9 cellular contexts compared by ENCODE assay signal in the genomic region with DNA sequence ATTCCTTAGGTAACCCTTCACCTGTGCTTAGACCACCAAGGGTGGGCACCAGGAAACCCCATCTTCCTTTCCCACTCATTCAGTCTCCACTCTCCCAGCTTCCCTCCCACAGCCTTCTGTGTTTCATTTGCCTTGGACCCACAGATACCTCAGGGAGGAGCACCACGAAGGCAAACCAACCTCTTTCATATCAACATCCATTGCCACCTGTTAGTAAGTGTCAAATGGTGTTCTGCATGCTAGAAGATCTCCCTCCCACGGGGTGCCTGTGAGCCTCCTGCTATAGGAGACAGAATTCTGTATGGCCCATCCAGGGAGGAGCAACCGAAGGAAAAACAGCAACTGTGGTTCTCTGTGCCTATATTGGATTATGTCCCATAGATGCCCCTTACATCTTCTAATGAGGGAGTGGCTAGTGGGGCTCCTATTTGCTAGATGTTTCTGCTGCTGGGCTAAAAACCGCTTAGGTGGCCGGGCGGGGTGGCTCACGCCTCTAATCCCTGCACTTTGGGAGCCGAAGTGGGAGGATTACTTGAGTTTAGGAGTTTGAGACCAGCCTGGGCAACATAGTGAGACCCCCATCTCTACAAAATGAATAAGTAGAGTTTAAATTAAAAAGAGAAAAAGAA. TPM values are rescaled to one million over a fixed set of nuclear protein-coding genes. Genes with fewer than 3 reads are reported as not detected.
A peak's percentile ranks its signal among the peaks of the same experiment; 100 is the strongest.
DNase-seq lines count a peak whose midpoint lies in the region; ATAC-seq, FAIRE-seq and TF ChIP-seq lines count a peak whose summit lies in the region.
"Had no signal": no experiment of that assay in that cellular context is flagged by ENCODE, and none has a peak within 500 bp of the region (broad histone marks: within the 10 kb centered on the region; RNA-seq: fewer than 3 reads in every experiment).

No MANE protein-coding gene starts in this region.

- H3K9me2 ChIP-seq in SU-DHL-6 (replicated peaks; ENCODE audit: insufficient read depth, low read length): no peaks in the 10 kb centered on the region

- H3K27me3 ChIP-seq in SU-DHL-6 (ENCODE audit: low read length) (no peaks in the 10 kb centered on the region), fibroblast of lung (ENCODE audit: control insufficient read depth, insufficient read depth, low read length) (no peaks in the 10 kb centered on the region)

- H3K9me3 ChIP-seq in SU-DHL-6 (ENCODE audit: insufficient read depth, low read length): no peaks in the 10 kb centered on the region
- no peaks in the 10 kb centered on the region for H3K9me3 ChIP-seq in fibroblast of lung (ENCODE audit: control insufficient read depth, insufficient read depth, low read depth, low read length)
- H3K9me3 ChIP-seq: mucosa of descending colon had no signal

- no peak for FAIRE-seq in D721Med (lab: Jason Lieb, UNC)

- DNase-seq in fibroblast of lung (ENCODE audit: low read depth in 2 of 2) (no peak), skeletal muscle cell (ENCODE audit: low read depth) (no peak), D721Med (ENCODE audit: insufficient read length, low spot score) (no peak), NAMALWA (ENCODE audit: low spot score) (no peak), DMS53 treated with DMSO at 0.1 percent for 48 hours (lab: John Stamatoyannopoulos, UW; ENCODE audit: unreplicated experiment) (no peak)

- ATAC-seq in GM18867 (IDR thresholded peaks at IDR 0.05; ENCODE audit: unreplicated experiment) (peak; percentile 1), GM19324 (IDR thresholded peaks at IDR 0.05; ENCODE audit: low FRiP score, unreplicated experiment) (no peak)

- H3F3A ChIP-seq in SU-DHL-6 (ENCODE audit: insufficient read depth): no peaks in the 10 kb centered on the region

- H3K4me2 ChIP-seq in SU-DHL-6 (ENCODE audit: low read depth, low read length, poor library complexity, severe bottlenecking): peak overlapping the region; percentile 58
- H3K4me2 ChIP-seq in fibroblast of lung (ENCODE audit: extremely low read depth, insufficient read depth, low read length): peak overlapping the region; percentile 55

- H3K36me3 ChIP-seq in SU-DHL-6 (ENCODE audit: low read length) (no peaks in the 10 kb centered on the region), fibroblast of lung (ENCODE audit: control insufficient read depth, insufficient read depth, low read length) (no peaks in the 10 kb centered on the region)

- H3K4me1 ChIP-seq in fibroblast of lung (ENCODE audit: control insufficient read depth, extremely low read depth, insufficient read depth, low read length): peaks cover 4% of the 10 kb centered on the region

- H4K20me1 ChIP-seq in SU-DHL-6 (ENCODE audit: low read depth, low read length) (no peaks in the 10 kb centered on the region), fibroblast of lung (ENCODE audit: control insufficient read depth, extremely low read depth, insufficient read depth, low read length) (no peaks in the 10 kb centered on the region)

- peak overlapping the region; percentile 34 for H3K9ac ChIP-seq in SU-DHL-6 (ENCODE audit: low read length)
- H3K9ac ChIP-seq in fibroblast of lung (ENCODE audit: insufficient read depth, low read length): peak overlapping the region; percentile 27

- peak overlapping the region; percentile 4 for H3K4me3 ChIP-seq in SU-DHL-6 (ENCODE audit: insufficient read depth, low read length, poor library complexity, severe bottlenecking)
- peak overlapping the region in 2 of 4 experiments; percentile 33 to 35 for H3K4me3 ChIP-seq in fibroblast of lung (replicated peaks in 1 of 4; ENCODE audit: control extremely low read depth in 1 of 4, insufficient read depth in 1 of 4, low read depth in 3 of 4, low read length in 4 of 4)
- peak overlapping the region; percentile 10 for H3K4me3 ChIP-seq in skeletal muscle cell (ENCODE audit: low read depth, low read length)
- H3K4me3 ChIP-seq: mucosa of descending colon had no signal

- peak overlapping the region; percentile 98 for H2AFZ ChIP-seq in SU-DHL-6 (ENCODE audit: low read depth, low read length, severe bottlenecking)
- H2AFZ ChIP-seq in fibroblast of lung (ENCODE audit: low read length): peak overlapping the region; percentile 49

- TF ChIP-seq CTCF in SU-DHL-6 (IDR thresholded peaks at IDR 0.05; ENCODE audit: insufficient read depth, low read length, poor library complexity, severe bottlenecking) (no peak), fibroblast of lung (conservative IDR thresholded peaks at IDR 0.05 in 1 of 2, IDR thresholded peaks at IDR 0.05 in 1 of 2; ENCODE audit: low read depth in 1 of 2, low read length in 2 of 2) (no peak), D721Med (IDR thresholded peaks at IDR 0.05; ENCODE audit: insufficient read depth, missing control alignments) (no peak)

- H3K79me2 ChIP-seq in SU-DHL-6 (ENCODE audit: insufficient read depth, low read length): no peaks in the 10 kb centered on the region
- no peaks in the 10 kb centered on the region for H3K79me2 ChIP-seq in fibroblast of lung (ENCODE audit: control insufficient read depth, insufficient read depth, low read length)

- H3K27ac ChIP-seq in SU-DHL-6 (ENCODE audit: low read depth, low read length) (peak overlapping the region; percentile 41), fibroblast of lung (ENCODE audit: insufficient read depth, low read length) (peak overlapping the region; percentile 82)

RNA-seq across cellular contexts. Expression of a gene that starts 25.6 kb away (rescaled TPM):
- 43.7 and 58.0 TPM in 2 replicates for total RNA-seq in fibroblast of lung
- 47.6 and 47.8 TPM in 2 replicates for polyA plus RNA-seq in fibroblast of lung
- polyA plus RNA-seq in fibroblast of lung (2012): 43.4 and 47.5 TPM in 2 replicates
- polyA minus RNA-seq in fibroblast of lung (ENCODE audit: low replicate concordance): 2.9 and 4.9 TPM in 2 replicates
